Comparison of ENCODE assay signal across 1 cellular context in the genomic region with DNA sequence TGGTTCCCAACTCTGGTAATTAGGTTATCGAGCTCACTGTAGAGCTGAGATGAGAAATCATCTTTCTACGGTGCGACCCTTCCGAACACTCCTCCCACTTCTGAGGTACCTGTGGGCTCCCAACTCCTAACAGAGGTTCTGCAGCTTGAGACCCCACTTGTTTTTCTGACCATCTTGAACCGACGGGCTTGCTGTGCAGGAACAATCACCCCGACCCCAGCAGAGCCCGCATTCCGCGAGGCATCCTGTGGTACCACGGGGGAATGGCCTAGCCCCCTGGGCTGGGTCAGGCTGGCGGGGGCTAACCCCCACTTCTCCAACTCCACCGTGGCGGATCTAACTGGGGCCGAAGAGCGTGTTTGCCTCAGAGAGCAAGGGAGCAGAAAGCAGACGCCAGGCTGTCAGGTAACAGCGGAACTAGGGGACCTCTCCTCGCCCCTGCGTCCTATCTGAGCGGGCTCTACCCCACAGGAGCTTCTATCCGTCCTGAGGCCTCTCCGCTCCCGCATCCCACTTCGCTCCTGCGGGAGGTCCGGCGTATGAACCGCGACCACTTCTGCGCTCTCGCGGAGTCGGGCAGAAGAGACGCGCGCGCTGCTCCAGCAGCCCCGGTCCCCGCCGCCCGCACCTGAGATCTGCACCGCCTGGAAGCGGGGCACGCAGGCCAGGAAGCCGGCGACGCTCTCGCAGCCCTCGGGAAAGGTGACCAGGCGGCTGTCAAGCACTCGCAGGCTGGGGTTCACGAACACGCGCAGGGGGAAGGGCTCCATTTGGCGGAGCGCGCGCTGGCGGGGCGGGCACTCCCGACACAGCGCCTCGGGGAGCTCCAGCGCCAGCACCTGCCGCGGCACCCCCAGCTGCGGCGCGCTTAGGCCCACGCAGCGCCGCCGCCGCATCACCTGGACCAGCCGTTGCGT.
A peak's percentile ranks its signal among the peaks of the same experiment; 100 is the strongest.
TF ChIP-seq lines count a peak whose summit lies in the region.

No MANE protein-coding gene starts in this region.

TF ChIP-seq in HepG2, 621 proteins besides CTCF, POLR2A, EP300 and RAD21 (continued from another document):
- TF ChIP-seq PATZ1 (CRISPR knock-in tag; IDR thresholded peaks at IDR 0.05) (peak; percentile 51), THAP8 (CRISPR knock-in tag; IDR thresholded peaks at IDR 0.05; ENCODE audit: borderline replicate concordance) (peak; percentile 88; the same call in 1 of the 2 replicates), GMEB1 (CRISPR knock-in tag; IDR thresholded peaks at IDR 0.05; ENCODE audit: borderline replicate concordance) (no peak), ZBTB46 (CRISPR knock-in tag; IDR thresholded peaks at IDR 0.05; ENCODE audit: borderline replicate concordance) (0 out of 2 replicates have a peak, but pooled peaks have one; percentile 40), GATAD2A (CRISPR knock-in tag; IDR thresholded peaks at IDR 0.05) (no peak), ZNF788 (CRISPR knock-in tag; IDR thresholded peaks at IDR 0.05; ENCODE audit: borderline replicate concordance) (0 out of 2 replicates have a peak, but pooled peaks have one; percentile 34), ZNF232 (CRISPR knock-in tag; IDR thresholded peaks at IDR 0.05; ENCODE audit: borderline replicate concordance) (0 out of 2 replicates have a peak, but pooled peaks have one; percentile 27), KDM5B (CRISPR knock-in tag; IDR thresholded peaks at IDR 0.05; ENCODE audit: borderline replicate concordance) (peak; percentile 30; the same call in 1 of the 2 replicates), KLF11 (CRISPR knock-in tag; IDR thresholded peaks at IDR 0.05) (no peak), ZBTB7A (CRISPR knock-in tag; IDR thresholded peaks at IDR 0.05) (peak; percentile 43; the same call in 1 of the 2 replicates), ZKSCAN5 (CRISPR knock-in tag; IDR thresholded peaks at IDR 0.05) (0 out of 2 replicates have a peak, but pooled peaks have one; percentile 22), ZNF879 (CRISPR knock-in tag; IDR thresholded peaks at IDR 0.05) (peak; percentile 4; the same call in 1 of the 2 replicates), ZNF512B (CRISPR knock-in tag; IDR thresholded peaks at IDR 0.05; ENCODE audit: borderline replicate concordance) (0 out of 2 replicates have a peak, but pooled peaks have one; percentile 70), GATA4 (IDR thresholded peaks at IDR 0.05; ENCODE audit: borderline replicate concordance, low read depth) (0 out of 2 replicates have a peak, but pooled peaks have one; percentile 6), EED (CRISPR knock-in tag; IDR thresholded peaks at IDR 0.05) (peak; percentile 25; the same call in 1 of the 2 replicates)
- TF ChIP-seq, protein P1, sequence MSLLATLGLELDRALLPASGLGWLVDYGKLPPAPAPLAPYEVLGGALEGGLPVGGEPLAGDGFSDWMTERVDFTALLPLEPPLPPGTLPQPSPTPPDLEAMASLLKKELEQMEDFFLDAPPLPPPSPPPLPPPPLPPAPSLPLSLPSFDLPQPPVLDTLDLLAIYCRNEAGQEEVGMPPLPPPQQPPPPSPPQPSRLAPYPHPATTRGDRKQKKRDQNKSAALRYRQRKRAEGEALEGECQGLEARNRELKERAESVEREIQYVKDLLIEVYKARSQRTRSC (CRISPR knock-in tag; IDR thresholded peaks at IDR 0.05; ENCODE audit: low read depth): 0 out of 2 replicates have a peak, but pooled peaks have one; percentile 77
